Comparison of ENCODE assay signal across 1 cellular context in the genomic region with DNA sequence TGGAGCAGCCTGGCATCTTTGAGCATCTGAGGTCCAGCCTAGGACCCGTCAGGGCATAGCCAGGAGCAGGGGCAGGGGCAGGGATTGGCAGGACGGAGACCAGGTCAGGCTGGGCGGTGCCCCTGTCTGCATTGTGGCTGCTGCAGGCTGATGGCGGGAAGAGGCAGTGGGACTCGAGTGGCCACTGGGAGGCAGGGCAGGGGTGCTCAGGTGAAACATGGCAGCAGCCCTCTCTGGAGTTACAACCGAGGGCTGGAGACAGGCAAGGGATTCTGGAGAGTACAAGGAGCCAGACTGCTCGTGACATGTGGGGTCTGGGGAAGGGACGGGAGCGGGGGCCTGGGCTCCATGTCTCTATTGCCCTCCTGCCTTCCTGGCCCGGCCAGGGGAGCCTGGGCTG.
TF ChIP-seq lines count a peak whose summit lies in the region.

No MANE protein-coding gene starts in this region.

TF ChIP-seq in H1, 55 proteins besides CTCF, POLR2A, EP300 and RAD21 (continued from another document):
- TF ChIP-seq, protein P1, sequence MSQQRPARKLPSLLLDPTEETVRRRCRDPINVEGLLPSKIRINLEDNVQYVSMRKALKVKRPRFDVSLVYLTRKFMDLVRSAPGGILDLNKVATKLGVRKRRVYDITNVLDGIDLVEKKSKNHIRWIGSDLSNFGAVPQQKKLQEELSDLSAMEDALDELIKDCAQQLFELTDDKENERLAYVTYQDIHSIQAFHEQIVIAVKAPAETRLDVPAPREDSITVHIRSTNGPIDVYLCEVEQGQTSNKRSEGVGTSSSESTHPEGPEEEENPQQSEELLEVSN (IDR thresholded peaks at IDR 0.05) = peak; percentile 68
- TF ChIP-seq CBX8 (IDR thresholded peaks at IDR 0.05; ENCODE audit: borderline replicate concordance, low read depth, low read length) (no peak), SIN3A (conservative IDR thresholded peaks at IDR 0.05 in 1 of 2, IDR thresholded peaks at IDR 0.05 in 1 of 2; ENCODE audit: low read depth in 1 of 2, low read length in 2 of 2) (no peak), YY1 (IDR thresholded peaks at IDR 0.05; ENCODE audit: low read depth, low read length) (peak; percentile 58; the same call in 1 of the 2 replicates), GABPA (IDR thresholded peaks at IDR 0.05; ENCODE audit: borderline replicate concordance, insufficient read depth, low read length) (peak; percentile 62; the same call in 1 of the 2 replicates)
- TF ChIP-seq, protein P2, sequence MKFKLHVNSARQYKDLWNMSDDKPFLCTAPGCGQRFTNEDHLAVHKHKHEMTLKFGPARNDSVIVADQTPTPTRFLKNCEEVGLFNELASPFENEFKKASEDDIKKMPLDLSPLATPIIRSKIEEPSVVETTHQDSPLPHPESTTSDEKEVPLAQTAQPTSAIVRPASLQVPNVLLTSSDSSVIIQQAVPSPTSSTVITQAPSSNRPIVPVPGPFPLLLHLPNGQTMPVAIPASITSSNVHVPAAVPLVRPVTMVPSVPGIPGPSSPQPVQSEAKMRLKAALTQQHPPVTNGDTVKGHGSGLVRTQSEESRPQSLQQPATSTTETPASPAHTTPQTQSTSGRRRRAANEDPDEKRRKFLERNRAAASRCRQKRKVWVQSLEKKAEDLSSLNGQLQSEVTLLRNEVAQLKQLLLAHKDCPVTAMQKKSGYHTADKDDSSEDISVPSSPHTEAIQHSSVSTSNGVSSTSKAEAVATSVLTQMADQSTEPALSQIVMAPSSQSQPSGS (IDR thresholded peaks at IDR 0.05; ENCODE audit: low read length) = no peak
